Comparison of ENCODE assay signal across 1 cellular context in the genomic region with DNA sequence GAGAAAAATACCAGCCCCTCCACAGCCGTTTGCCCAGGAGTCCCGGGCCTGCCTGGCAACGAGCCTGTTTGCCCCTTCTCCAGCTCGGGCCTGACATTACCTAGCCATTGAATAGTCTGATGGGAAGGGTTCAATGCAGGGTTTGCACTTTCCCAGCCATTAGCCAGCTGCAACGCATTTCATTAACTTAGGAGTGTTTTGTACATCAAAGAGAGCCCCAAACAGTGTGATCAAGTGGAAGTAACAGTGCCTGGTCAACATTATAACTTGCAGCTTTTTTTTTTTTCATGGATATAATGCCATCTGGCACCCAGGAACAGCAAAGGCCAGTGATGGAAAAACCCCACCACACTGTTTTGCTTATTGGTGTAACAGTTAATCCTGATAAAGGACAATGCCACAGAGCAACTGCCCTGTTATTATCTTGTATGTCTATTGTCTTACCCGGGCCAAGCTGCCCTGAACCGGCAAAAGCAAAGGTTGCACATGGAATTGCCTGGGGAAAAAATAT.
TF ChIP-seq lines count a peak whose summit lies in the region.

No MANE protein-coding gene starts in this region.

TF ChIP-seq in IMR-90, 13 proteins besides CTCF, POLR2A, EP300 and RAD21 (continued from another document):
- TF ChIP-seq, protein P1, sequence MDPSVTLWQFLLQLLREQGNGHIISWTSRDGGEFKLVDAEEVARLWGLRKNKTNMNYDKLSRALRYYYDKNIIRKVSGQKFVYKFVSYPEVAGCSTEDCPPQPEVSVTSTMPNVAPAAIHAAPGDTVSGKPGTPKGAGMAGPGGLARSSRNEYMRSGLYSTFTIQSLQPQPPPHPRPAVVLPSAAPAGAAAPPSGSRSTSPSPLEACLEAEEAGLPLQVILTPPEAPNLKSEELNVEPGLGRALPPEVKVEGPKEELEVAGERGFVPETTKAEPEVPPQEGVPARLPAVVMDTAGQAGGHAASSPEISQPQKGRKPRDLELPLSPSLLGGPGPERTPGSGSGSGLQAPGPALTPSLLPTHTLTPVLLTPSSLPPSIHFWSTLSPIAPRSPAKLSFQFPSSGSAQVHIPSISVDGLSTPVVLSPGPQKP (IDR thresholded peaks at IDR 0.05; ENCODE audit: borderline replicate concordance, low read depth, low read length) = no peak
- TF ChIP-seq, protein P2, sequence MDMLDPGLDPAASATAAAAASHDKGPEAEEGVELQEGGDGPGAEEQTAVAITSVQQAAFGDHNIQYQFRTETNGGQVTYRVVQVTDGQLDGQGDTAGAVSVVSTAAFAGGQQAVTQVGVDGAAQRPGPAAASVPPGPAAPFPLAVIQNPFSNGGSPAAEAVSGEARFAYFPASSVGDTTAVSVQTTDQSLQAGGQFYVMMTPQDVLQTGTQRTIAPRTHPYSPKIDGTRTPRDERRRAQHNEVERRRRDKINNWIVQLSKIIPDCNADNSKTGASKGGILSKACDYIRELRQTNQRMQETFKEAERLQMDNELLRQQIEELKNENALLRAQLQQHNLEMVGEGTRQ (IDR thresholded peaks at IDR 0.05; ENCODE audit: low read depth, low read length) = no peak
- TF ChIP-seq MXI1 (IDR thresholded peaks at IDR 0.05; ENCODE audit: borderline replicate concordance, low read depth, low read length) (no peak), FOS (IDR thresholded peaks at IDR 0.05; ENCODE audit: low read depth, low read length) (no peak), RCOR1 (IDR thresholded peaks at IDR 0.05; ENCODE audit: insufficient replicate concordance, low read length) (no peak), SMC3 (IDR thresholded peaks at IDR 0.05; ENCODE audit: low read depth, low read length) (no peak), RFX5 (IDR thresholded peaks at IDR 0.05; ENCODE audit: low read depth, low read length) (no peak)
